In the genomic region with DNA sequence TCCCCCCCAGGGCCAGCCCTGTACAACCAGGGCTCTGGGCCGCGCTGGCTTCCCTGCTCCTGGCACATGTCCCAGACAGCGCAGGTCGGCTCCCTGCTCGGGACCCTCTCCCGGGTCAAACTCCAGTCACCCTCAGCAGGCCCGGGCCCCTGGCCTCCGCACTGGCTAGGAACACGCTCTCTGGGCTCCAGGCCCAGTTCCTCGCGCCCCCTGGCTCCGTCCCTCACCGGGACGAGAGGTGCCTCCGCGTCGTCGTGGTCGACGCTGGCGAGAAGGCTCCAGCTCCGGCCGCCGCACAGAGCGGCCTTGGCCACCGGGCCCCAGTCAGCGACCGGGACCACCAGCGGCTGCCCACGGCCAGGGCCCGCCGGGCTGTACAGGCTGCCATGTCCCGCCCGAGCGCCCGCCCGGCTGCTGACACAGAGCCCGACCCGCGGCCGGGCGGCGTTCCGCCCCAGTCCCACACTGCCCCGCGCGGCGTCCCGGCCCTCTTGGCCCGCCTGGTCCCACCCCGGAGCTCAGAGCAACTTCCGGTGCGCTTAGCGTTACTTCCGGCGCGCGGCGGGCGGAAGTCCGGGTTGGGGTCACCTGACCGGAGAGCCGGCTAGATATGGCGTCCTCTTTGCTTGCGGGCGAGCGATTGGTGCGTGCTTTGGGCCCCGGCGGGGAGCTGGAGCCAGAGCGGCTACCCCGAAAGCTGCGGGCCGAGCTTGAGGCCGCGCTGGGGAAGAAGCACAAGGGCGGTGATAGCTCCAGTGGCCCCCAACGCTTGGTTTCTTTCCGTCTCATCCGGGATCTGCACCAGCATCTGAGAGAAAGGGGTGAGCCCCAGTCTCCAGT, we compare ENCODE assay signal across 1 cellular context.
TF ChIP-seq lines count a peak whose summit lies in the region.

A gene with protein sequence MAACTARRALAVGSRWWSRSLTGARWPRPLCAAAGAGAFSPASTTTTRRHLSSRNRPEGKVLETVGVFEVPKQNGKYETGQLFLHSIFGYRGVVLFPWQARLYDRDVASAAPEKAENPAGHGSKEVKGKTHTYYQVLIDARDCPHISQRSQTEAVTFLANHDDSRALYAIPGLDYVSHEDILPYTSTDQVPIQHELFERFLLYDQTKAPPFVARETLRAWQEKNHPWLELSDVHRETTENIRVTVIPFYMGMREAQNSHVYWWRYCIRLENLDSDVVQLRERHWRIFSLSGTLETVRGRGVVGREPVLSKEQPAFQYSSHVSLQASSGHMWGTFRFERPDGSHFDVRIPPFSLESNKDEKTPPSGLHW (minus strand): TSS at position 467 of the 840 bp plus-strand sequence. CDS start 79 bp downstream, at position 388.

TF ChIP-seq in K562, 482 proteins besides CTCF, POLR2A, EP300 and RAD21 (continued from another document and continues in another):
- TF ChIP-seq DEAF1 (CRISPR knock-in tag; IDR thresholded peaks at IDR 0.05) (no peak), GATA2 (CRISPR knock-in tag; IDR thresholded peaks at IDR 0.05) (no peak), MTA3 (IDR thresholded peaks at IDR 0.05; ENCODE audit: borderline replicate concordance) (0 out of 2 replicates have a peak, but pooled peaks have one; percentile 37), RAD51 (IDR thresholded peaks at IDR 0.05; ENCODE audit: borderline replicate concordance, low read depth) (peak; percentile 93), KAT2B (IDR thresholded peaks at IDR 0.05; ENCODE audit: low read depth, low read length) (no peak), NCOA1 (IDR thresholded peaks at IDR 0.05; ENCODE audit: low read depth) (peak; percentile 69), KLF1 (tag; IDR thresholded peaks at IDR 0.05) (peak; percentile 55; the same call in 1 of the 2 replicates), RBM25 (IDR thresholded peaks at IDR 0.05; ENCODE audit: low read depth, low read length, severe bottlenecking) (peak; percentile 21), COPS2 (conservative IDR thresholded peaks at IDR 0.05) (no peak), SIX5 (IDR thresholded peaks at IDR 0.05; ENCODE audit: borderline replicate concordance in 1 of 2, insufficient read depth in 1 of 2, low read depth in 1 of 2, low read length in 2 of 2) (peak; percentile 17 to 50; a peak in 2 of 4 replicates), SIN3B (IDR thresholded peaks at IDR 0.05; ENCODE audit: low read depth) (peak; percentile 100), ILF3 (IDR thresholded peaks at IDR 0.05; ENCODE audit: borderline replicate concordance) (peak; percentile 85; the same call in 1 of the 2 replicates), SIN3A (IDR thresholded peaks at IDR 0.05; ENCODE audit: borderline replicate concordance in 2 of 2, control insufficient read depth in 1 of 2, low read depth in 2 of 2, low read length in 2 of 2) (peak; percentile 53 to 91; a peak in 1 of 4 replicates), TSC22D4 (tag; IDR thresholded peaks at IDR 0.05) (no peak), FOXK2 (conservative IDR thresholded peaks at IDR 0.05 in 1 of 2, IDR thresholded peaks at IDR 0.05 in 1 of 2; ENCODE audit: low read depth in 2 of 2) (peak; percentile 74 to 76; a peak in 3 of 4 replicates), KDM5B (IDR thresholded peaks at IDR 0.05; ENCODE audit: insufficient replicate concordance, low read depth, low read length) (peak; percentile 87), ARID3B (CRISPR knock-in tag; IDR thresholded peaks at IDR 0.05; ENCODE audit: borderline replicate concordance) (no peak), FOXM1 (IDR thresholded peaks at IDR 0.05; ENCODE audit: low read depth) (no peak), FOXM1 (CRISPR knock-in tag; IDR thresholded peaks at IDR 0.05; ENCODE audit: low read depth) (0 out of 2 replicates have a peak, but pooled peaks have one; percentile 23), E2F5 (CRISPR knock-in tag; IDR thresholded peaks at IDR 0.05) (no peak), IFI16 (CRISPR knock-in tag; IDR thresholded peaks at IDR 0.05) (no peak), ZZZ3 (IDR thresholded peaks at IDR 0.05) (no peak), ZC3H8 (IDR thresholded peaks at IDR 0.05) (no peak), SP1 (CRISPR knock-in tag; IDR thresholded peaks at IDR 0.05) (peak; percentile 59; the same call in 1 of the 2 replicates), ELF1 (tag; IDR thresholded peaks at IDR 0.05) (peak; percentile 98), ZFX (CRISPR knock-in tag; IDR thresholded peaks at IDR 0.05) (peak; percentile 88), RBBP5 (IDR thresholded peaks at IDR 0.05; ENCODE audit: borderline replicate concordance, insufficient read depth, low read length, poor library complexity, severe bottlenecking) (peak; percentile 91), GTF2F1 (IDR thresholded peaks at IDR 0.05; ENCODE audit: low read depth, low read length) (no peak), ZKSCAN1 (IDR thresholded peaks at IDR 0.05; ENCODE audit: low read depth, low read length) (no peak), CREB1 (IDR thresholded peaks at IDR 0.05) (peak; percentile 86), CREB1 (CRISPR knock-in tag; IDR thresholded peaks at IDR 0.05) (peak; percentile 73; the same call in 1 of the 2 replicates), POLR2AphosphoS5 (IDR thresholded peaks at IDR 0.05; ENCODE audit: control insufficient read depth, insufficient read depth, low read depth, low read length) (peak; percentile 78), CBX2 (IDR thresholded peaks at IDR 0.05; ENCODE audit: insufficient read depth, low read length, poor library complexity, severe bottlenecking) (no peak), KAT8 (IDR thresholded peaks at IDR 0.05; ENCODE audit: low read depth) (no peak)
- TF ChIP-seq, protein P1, sequence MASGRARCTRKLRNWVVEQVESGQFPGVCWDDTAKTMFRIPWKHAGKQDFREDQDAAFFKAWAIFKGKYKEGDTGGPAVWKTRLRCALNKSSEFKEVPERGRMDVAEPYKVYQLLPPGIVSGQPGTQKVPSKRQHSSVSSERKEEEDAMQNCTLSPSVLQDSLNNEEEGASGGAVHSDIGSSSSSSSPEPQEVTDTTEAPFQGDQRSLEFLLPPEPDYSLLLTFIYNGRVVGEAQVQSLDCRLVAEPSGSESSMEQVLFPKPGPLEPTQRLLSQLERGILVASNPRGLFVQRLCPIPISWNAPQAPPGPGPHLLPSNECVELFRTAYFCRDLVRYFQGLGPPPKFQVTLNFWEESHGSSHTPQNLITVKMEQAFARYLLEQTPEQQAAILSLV (tag; IDR thresholded peaks at IDR 0.05): no peak
- TF ChIP-seq, protein P2, sequence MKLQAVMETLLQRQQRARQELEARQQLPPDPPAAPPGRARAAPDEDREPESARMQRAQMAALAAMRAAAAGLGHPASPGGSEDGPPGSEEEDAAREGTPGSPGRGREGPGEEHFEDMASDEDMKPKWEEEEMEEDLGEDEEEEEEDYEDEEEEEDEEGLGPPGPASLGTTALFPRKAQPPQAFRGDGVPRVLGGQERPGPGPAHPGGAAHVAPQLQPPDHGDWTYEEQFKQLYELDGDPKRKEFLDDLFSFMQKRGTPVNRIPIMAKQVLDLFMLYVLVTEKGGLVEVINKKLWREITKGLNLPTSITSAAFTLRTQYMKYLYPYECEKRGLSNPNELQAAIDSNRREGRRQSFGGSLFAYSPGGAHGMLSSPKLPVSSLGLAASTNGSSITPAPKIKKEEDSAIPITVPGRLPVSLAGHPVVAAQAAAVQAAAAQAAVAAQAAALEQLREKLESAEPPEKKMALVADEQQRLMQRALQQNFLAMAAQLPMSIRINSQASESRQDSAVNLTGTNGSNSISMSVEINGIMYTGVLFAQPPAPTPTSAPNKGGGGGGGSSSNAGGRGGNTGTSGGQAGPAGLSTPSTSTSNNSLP (IDR thresholded peaks at IDR 0.05; ENCODE audit: borderline replicate concordance, low read depth, low read length): no peak
- TF ChIP-seq, protein P3, sequence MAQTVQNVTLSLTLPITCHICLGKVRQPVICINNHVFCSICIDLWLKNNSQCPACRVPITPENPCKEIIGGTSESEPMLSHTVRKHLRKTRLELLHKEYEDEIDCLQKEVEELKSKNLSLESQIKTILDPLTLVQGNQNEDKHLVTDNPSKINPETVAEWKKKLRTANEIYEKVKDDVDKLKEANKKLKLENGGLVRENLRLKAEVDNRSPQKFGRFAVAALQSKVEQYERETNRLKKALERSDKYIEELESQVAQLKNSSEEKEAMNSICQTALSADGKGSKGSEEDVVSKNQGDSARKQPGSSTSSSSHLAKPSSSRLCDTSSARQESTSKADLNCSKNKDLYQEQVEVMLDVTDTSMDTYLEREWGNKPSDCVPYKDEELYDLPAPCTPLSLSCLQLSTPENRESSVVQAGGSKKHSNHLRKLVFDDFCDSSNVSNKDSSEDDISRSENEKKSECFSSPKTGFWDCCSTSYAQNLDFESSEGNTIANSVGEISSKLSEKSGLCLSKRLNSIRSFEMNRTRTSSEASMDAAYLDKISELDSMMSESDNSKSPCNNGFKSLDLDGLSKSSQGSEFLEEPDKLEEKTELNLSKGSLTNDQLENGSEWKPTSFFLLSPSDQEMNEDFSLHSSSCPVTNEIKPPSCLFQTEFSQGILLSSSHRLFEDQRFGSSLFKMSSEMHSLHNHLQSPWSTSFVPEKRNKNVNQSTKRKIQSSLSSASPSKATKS (CRISPR knock-in tag; IDR thresholded peaks at IDR 0.05): no peak
- TF ChIP-seq, protein P4, sequence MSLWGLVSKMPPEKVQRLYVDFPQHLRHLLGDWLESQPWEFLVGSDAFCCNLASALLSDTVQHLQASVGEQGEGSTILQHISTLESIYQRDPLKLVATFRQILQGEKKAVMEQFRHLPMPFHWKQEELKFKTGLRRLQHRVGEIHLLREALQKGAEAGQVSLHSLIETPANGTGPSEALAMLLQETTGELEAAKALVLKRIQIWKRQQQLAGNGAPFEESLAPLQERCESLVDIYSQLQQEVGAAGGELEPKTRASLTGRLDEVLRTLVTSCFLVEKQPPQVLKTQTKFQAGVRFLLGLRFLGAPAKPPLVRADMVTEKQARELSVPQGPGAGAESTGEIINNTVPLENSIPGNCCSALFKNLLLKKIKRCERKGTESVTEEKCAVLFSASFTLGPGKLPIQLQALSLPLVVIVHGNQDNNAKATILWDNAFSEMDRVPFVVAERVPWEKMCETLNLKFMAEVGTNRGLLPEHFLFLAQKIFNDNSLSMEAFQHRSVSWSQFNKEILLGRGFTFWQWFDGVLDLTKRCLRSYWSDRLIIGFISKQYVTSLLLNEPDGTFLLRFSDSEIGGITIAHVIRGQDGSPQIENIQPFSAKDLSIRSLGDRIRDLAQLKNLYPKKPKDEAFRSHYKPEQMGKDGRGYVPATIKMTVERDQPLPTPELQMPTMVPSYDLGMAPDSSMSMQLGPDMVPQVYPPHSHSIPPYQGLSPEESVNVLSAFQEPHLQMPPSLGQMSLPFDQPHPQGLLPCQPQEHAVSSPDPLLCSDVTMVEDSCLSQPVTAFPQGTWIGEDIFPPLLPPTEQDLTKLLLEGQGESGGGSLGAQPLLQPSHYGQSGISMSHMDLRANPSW (CRISPR knock-in tag; IDR thresholded peaks at IDR 0.05): peak; percentile 32; the same call in 1 of the 2 replicates
- TF ChIP-seq, protein P5, sequence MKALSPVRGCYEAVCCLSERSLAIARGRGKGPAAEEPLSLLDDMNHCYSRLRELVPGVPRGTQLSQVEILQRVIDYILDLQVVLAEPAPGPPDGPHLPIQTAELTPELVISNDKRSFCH (CRISPR knock-in tag; IDR thresholded peaks at IDR 0.05): no peak
- TF ChIP-seq, protein P5 (tag; IDR thresholded peaks at IDR 0.05): 0 out of 2 replicates have a peak, but pooled peaks have one; percentile 20
